In the genomic region with DNA sequence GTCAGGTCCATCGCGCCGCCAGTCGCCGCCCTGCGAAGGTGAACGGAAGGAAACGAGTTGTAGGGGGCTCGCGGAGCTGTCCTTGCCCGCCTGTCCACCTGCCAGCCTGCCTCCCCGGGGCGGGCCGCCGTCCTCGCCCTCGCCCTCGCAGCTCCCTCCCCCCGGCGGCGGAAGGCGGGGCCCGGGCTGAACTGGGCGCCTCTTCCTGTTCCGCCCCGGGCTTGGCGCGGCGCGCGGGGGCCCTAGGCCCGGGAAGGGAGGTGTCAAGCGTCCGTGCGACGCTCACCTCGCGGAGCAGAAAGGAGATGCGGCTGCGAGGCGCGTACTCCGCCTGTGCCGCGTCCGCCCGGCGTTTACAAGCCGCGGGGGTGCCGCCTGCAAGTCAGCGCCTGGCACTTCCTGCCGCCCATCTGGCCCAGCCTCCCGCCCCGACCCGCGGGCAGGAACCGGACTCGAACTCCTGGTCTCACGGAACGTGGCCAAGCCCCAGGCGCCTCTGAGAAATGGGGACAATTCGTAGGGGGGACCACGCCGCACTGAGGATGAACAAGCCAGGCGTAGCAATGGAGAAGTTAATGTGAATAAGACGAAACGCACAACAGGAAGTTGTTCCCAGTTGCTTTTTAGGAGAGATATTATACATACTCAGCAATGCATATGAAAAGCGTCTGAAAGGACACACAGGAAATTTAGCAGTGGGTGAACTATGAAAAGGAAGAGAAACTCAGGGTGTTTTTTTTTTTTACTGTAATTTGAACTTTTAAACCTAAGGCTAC, we compare ENCODE assay signal across 8 cellular contexts. TPM values are rescaled to one million over a fixed set of nuclear protein-coding genes. Genes with fewer than 3 reads are reported as not detected.
DNase-seq lines count a peak whose midpoint lies in the region; ATAC-seq and TF ChIP-seq lines count a peak whose summit lies in the region.

TSS of gene CNPPD1 (minus strand) at position 108 of the 776 bp plus-strand sequence. CDS start at position 11, 97 bp downstream.

- H3K27ac Mint-ChIP-seq in GM23338 = peak within 1 kb of the TSS; percentile 87
- peak within 1 kb of the TSS; percentile 98 for H3K27ac Mint-ChIP-seq in nephron progenitor cell
- peak within 1 kb of the TSS; percentile 98 for H3K27ac Mint-ChIP-seq in stimulated activated naive CD8-positive, alpha-beta T cell treated with anti-CD3 and anti-CD28 coated beads, Interleukin-15, amount 100 ng/mL, for 72 hours

- no peak for TF ChIP-seq CTCF in GM23338 (conservative IDR thresholded peaks at IDR 0.05; ENCODE audit: low read depth in 2 of 2)
- no peak for TF ChIP-seq CTCF in LNCaP clone FGC (IDR thresholded peaks at IDR 0.05; ENCODE audit: control insufficient read depth, extremely low read depth, insufficient read depth)
- TF ChIP-seq CTCF in fibroblast of the aortic adventitia (IDR thresholded peaks at IDR 0.05; ENCODE audit: insufficient read depth, low read length) = no peak
- no peak for TF ChIP-seq CTCF in nephron progenitor cell (IDR thresholded peaks at IDR 0.05)

- H3F3A ChIP-seq in GM23338 (replicated peaks; ENCODE audit: low read depth) = peaks cover 20% of the 10 kb centered on the region

- H3K4me1 Mint-ChIP-seq in GM23338 (peaks cover 13% of the 10 kb centered on the region; the same call in 2 of the 3 replicates), nephron progenitor cell (peaks cover 35% of the 10 kb centered on the region)
- peaks cover 60% of the 10 kb centered on the region for H3K4me1 Mint-ChIP-seq in stimulated activated naive CD8-positive, alpha-beta T cell treated with anti-CD3 and anti-CD28 coated beads, Interleukin-15, amount 100 ng/mL, for 72 hours

- H3K4me2 ChIP-seq in GM23338 = peak within 1 kb of the TSS; percentile 95

- DNase-seq in EL (peak; percentile 85), GM23338 (ENCODE audit: low spot score) (peak; percentile 84), LNCaP clone FGC (ENCODE audit: low read depth) (peak; percentile 23), SHP77 (lab: John Stamatoyannopoulos, UW) (peak; percentile 72 to 90), fibroblast of the aortic adventitia (ENCODE audit: low read depth) (peak; percentile 69), nephron progenitor cell (peak; percentile 86)
- DNase-seq in activated T-helper 9 cell treated with anti-CD3 and anti-CD28 coated beads, Interleukin-2, amount 50 U/mL, for 16 hours (ENCODE audit: low read depth) = peak; percentile 82
- DNase-seq in stimulated activated naive CD8-positive, alpha-beta T cell treated with anti-CD3 and anti-CD28 coated beads, Interleukin-15, amount 100 ng/mL, for 72 hours = peak; percentile 90 to 93

- H3K4me3 ChIP-seq in GM23338 = peak within 1 kb of the TSS; percentile 71
- H3K4me3 ChIP-seq in LNCaP clone FGC (ENCODE audit: low read depth, low read length) = peak within 1 kb of the TSS; percentile 75
- H3K4me3 ChIP-seq in fibroblast of the aortic adventitia (ENCODE audit: low read depth, low read length) = peak within 1 kb of the TSS; percentile 95

- H3K27me3 Mint-ChIP-seq in GM23338 (ENCODE audit: insufficient read depth, low read depth, poor library complexity) = peaks cover 15% of the 10 kb centered on the region
- H3K27me3 Mint-ChIP-seq in nephron progenitor cell (ENCODE audit: low read depth, poor library complexity) = no peaks in the 10 kb centered on the region
- no peaks in the 10 kb centered on the region for H3K27me3 Mint-ChIP-seq in stimulated activated naive CD8-positive, alpha-beta T cell treated with anti-CD3 and anti-CD28 coated beads, Interleukin-15, amount 100 ng/mL, for 72 hours

- H3K36me3 Mint-ChIP-seq in GM23338 (ENCODE audit: low read depth) = peaks cover 36% of the 10 kb centered on the region
- H3K36me3 Mint-ChIP-seq in nephron progenitor cell (ENCODE audit: low read depth) = peaks cover 25% of the 10 kb centered on the region

- H2AFZ ChIP-seq in GM23338 = peak within 1 kb of the TSS; percentile 92

- H3K27me3 ChIP-seq in GM23338 (ENCODE audit: insufficient read depth) = no peaks in the 10 kb centered on the region

- ATAC-seq in GM23338 = peak; percentile 75
- ATAC-seq in stimulated activated naive CD8-positive, alpha-beta T cell treated with anti-CD3 and anti-CD28 coated beads, Interleukin-15, amount 100 ng/mL, for 72 hours = peak; percentile 89

- peak within 1 kb of the TSS; percentile 92 for H3K27ac ChIP-seq in GM23338 (ENCODE audit: low read depth)

- H3K4me1 ChIP-seq in GM23338 (ENCODE audit: insufficient read depth) = peaks cover 13% of the 10 kb centered on the region

- no peaks in the 10 kb centered on the region for H3K36me3 ChIP-seq in GM23338 (ENCODE audit: insufficient read depth)

- no peaks in the 10 kb centered on the region; the same call in 2 of the 3 replicates for H3K9me3 Mint-ChIP-seq in GM23338
- no peaks in the 10 kb centered on the region for H3K9me3 Mint-ChIP-seq in nephron progenitor cell
- no peaks in the 10 kb centered on the region for H3K9me3 Mint-ChIP-seq in stimulated activated naive CD8-positive, alpha-beta T cell treated with anti-CD3 and anti-CD28 coated beads, Interleukin-15, amount 100 ng/mL, for 72 hours

- no peaks in the 10 kb centered on the region; the same call in 1 of the 2 replicates for H4K20me1 ChIP-seq in GM23338 (replicated peaks; ENCODE audit: insufficient read depth)

- peak within 1 kb of the TSS; percentile 90 for H3K4me3 Mint-ChIP-seq in GM23338
- H3K4me3 Mint-ChIP-seq in nephron progenitor cell = peak within 1 kb of the TSS; percentile 96
- peak within 1 kb of the TSS; percentile 97 for H3K4me3 Mint-ChIP-seq in stimulated activated naive CD8-positive, alpha-beta T cell treated with anti-CD3 and anti-CD28 coated beads, Interleukin-15, amount 100 ng/mL, for 72 hours

- H3K9me2 ChIP-seq in GM23338 (ENCODE audit: insufficient read depth) = no peaks in the 10 kb centered on the region

- H3K79me2 ChIP-seq in GM23338 (replicated peaks; ENCODE audit: insufficient read depth) = peaks cover 7% of the 10 kb centered on the region

TF ChIP-seq in GM23338, 12 proteins besides CTCF, POLR2A, EP300 and RAD21 (continues in another document):
- TF ChIP-seq ZNF331 (CRISPR knock-in tag; IDR thresholded peaks at IDR 0.05; ENCODE audit: low read depth) = no peak
- TF ChIP-seq ZNF114 (CRISPR knock-in tag; IDR thresholded peaks at IDR 0.05) = no peak
- no peak for TF ChIP-seq EZH2phosphoT487 (IDR thresholded peaks at IDR 0.05; ENCODE audit: unreplicated experiment)
- peak; percentile 75 for TF ChIP-seq POLR2AphosphoS5 (IDR thresholded peaks at IDR 0.05; ENCODE audit: low read depth)
- peak; percentile 48 for TF ChIP-seq CREB1 (CRISPR knock-in tag; IDR thresholded peaks at IDR 0.05; ENCODE audit: low read depth)

RNA-seq across cellular contexts. Expression of gene CNPPD1, which starts in this region (rescaled TPM):
- 18.2 and 22.8 TPM in 2 replicates for total RNA-seq in GM23338 (2014; rRNA removed; shearing (Covaris generic))
- 17.4 and 18.0 TPM in 2 replicates for polyA plus RNA-seq in GM23338 (2016; fragmentation: Nextera tagmentation; extraction: Ambion mirVana)
- 25.7 and 41.9 TPM in 2 replicates for total RNA-seq in fibroblast of the aortic adventitia (ENCODE audit: low replicate concordance)

Comparison
In these comparisons a context has a peak if more than half of its experiments do, and no peak if none do; other contexts are left out.
1. Peak in every context shown above with its lines: DNase-seq, ATAC-seq, H3K4me3 ChIP-seq and H3K27ac ChIP-seq.
2. DNase-seq: peak in every context shown above with its lines; median percentile 92 in stimulated activated naive CD8-positive, alpha-beta T cell treated with anti-CD3 and anti-CD28 coated beads, Interleukin-15, amount 100 ng/mL, for 72 hours; 86 in nephron progenitor cell; 85 in EL; 84 in GM23338; 82 in activated T-helper 9 cell treated with anti-CD3 and anti-CD28 coated beads, Interleukin-2, amount 50 U/mL, for 16 hours; 81 in SHP77; 69 in fibroblast of the aortic adventitia; 23 in LNCaP clone FGC.